16 cellular contexts compared by ENCODE assay signal in genomic region chr10:15353471-15353870, GRCh38. TPM values are rescaled to one million over a fixed set of nuclear protein-coding genes. Genes with fewer than 3 reads are reported as not detected.
A peak's percentile ranks its signal among the peaks of the same experiment; 100 is the strongest.
DNase-seq lines count a peak whose midpoint lies in the region; ATAC-seq and TF ChIP-seq lines count a peak whose summit lies in the region.
"Had no signal": no experiment of that assay in that cellular context is flagged by ENCODE, and none has a peak within 500 bp of the region (broad histone marks: within the 10 kb centered on the region; RNA-seq: fewer than 3 reads in every experiment).

No MANE protein-coding gene starts in this region.

- H3K4me1 ChIP-seq in endodermal cell (ENCODE audit: control insufficient read depth, insufficient read depth, low read length) (no peaks in the 10 kb centered on the region), mucosa of descending colon (ENCODE audit: low read depth) (peaks cover 6% of the 10 kb centered on the region), transverse colon (peaks cover 7 to 31% (median 15%) of the 10 kb centered on the region in 4 donors)

- H3K9me3 ChIP-seq in endodermal cell (ENCODE audit: control insufficient read depth, low read length) = no peaks in the 10 kb centered on the region
- H3K9me3 ChIP-seq in mucosa of descending colon = no peaks in the 10 kb centered on the region
- no peaks in the 10 kb centered on the region for H3K9me3 ChIP-seq in transverse colon

- no peak for TF ChIP-seq EP300 in transverse colon (IDR thresholded peaks at IDR 0.05; ENCODE audit: low read depth)

- H3K9ac ChIP-seq in endodermal cell (ENCODE audit: extremely low read depth, low read length, poor library complexity, severe bottlenecking) = no peak overlapping the region

- H3K27ac ChIP-seq in endodermal cell (ENCODE audit: low read depth, low read length) = peak overlapping the region; percentile 3
- peak overlapping the region in 3 of 4 donors; percentile 8 to 56 (median 30) for H3K27ac ChIP-seq in transverse colon

- H3K4me1 Mint-ChIP-seq in endodermal cell (peaks cover 7% of the 10 kb centered on the region), progenitor cell of endocrine pancreas (ENCODE audit: low read depth) (peaks cover 33% of the 10 kb centered on the region)
- H3K4me1 Mint-ChIP-seq: B cell had no signal

- no peak for TF ChIP-seq CTCF in endodermal cell (conservative IDR thresholded peaks at IDR 0.05)
- TF ChIP-seq CTCF in mucosa of descending colon (IDR thresholded peaks at IDR 0.05) = no peak
- no peak for TF ChIP-seq CTCF in transverse colon (IDR thresholded peaks at IDR 0.05)
- no peak for TF ChIP-seq CTCF in progenitor cell of endocrine pancreas (IDR thresholded peaks at IDR 0.05; ENCODE audit: unreplicated experiment)

- in situ Hi-C loops in transverse colon (cut with MboI; ENCODE audit: low pct_ligation_motif_present in 1 of 4, low pct_unique_long_range_greater_than_20kb in 1 of 4, low sequenced_read_pairs in 3 of 4) = loop anchor here in 1 of 4 donors (25.0 kb wide), 1 partner anchor 91 kb away; no protein-coding TSS in a partner anchor

- no peaks in the 10 kb centered on the region for H3K36me3 Mint-ChIP-seq in endodermal cell (ENCODE audit: low read depth)
- peaks cover 5% of the 10 kb centered on the region for H3K36me3 Mint-ChIP-seq in progenitor cell of endocrine pancreas (ENCODE audit: insufficient read depth)

- H3K9me3 Mint-ChIP-seq in endodermal cell (no peaks in the 10 kb centered on the region), progenitor cell of endocrine pancreas (ENCODE audit: low read depth) (no peaks in the 10 kb centered on the region)

- ATAC-seq in mucosa of descending colon = peak; percentile 33
- ATAC-seq: PC-3 had no signal

- H3K4me3 Mint-ChIP-seq in endodermal cell (no peak overlapping the region), progenitor cell of endocrine pancreas (ENCODE audit: low read depth) (no peak overlapping the region)
- H3K4me3 Mint-ChIP-seq: B cell had no signal

- no peaks in the 10 kb centered on the region for H3K27me3 Mint-ChIP-seq in endodermal cell (ENCODE audit: insufficient read depth)
- no peaks in the 10 kb centered on the region for H3K27me3 Mint-ChIP-seq in progenitor cell of endocrine pancreas

- H3K4me3 ChIP-seq in endodermal cell (ENCODE audit: low read length) (no peak overlapping the region), mucosa of descending colon (no peak overlapping the region), transverse colon (no peak overlapping the region)

- DNase-seq in NCI-H524 (lab: John Stamatoyannopoulos, UW) (peak; percentile 16 to 31), NCI-H524 treated with DMSO at 0.1 percent for 48 hours (lab: John Stamatoyannopoulos, UW) (no peak), endodermal cell (no peak), mucosa of descending colon (no peak), transverse colon (no peak), kidney glomerular epithelial cell (lab: John Stamatoyannopoulos, UW) (no peak), progenitor cell of endocrine pancreas (ENCODE audit: low spot score, unreplicated experiment) (no peak), NCI-H226 (no peak)
- DNase-seq: GF-D8, GOT3, KBM-7, NCI-H1105 treated with DMSO at 0.1 percent for 48 hours, NCI-H187 treated with DMSO at 0.1 percent for 48 hours, NCI-H510A treated with DMSO at 0.1 percent for 48 hours, PC-3 had no signal

- intact Hi-C loops in mucosa of descending colon (cut with DNase I, micrococcal nuclease) = no loop called here
- intact Hi-C loops in transverse colon (cut with DNase I; ENCODE audit: low total_unique reads) = loop anchor here (5.0 kb wide), 1 partner anchor 1591 kb away; no protein-coding TSS in a partner anchor

- WGBS in endodermal cell (ENCODE audit: insufficient coverage in 1 of 2, insufficient read length in 1 of 2), 2 experiments = 83 to 96% methylated on average over 3 to 5 of the region's 5 CpGs
- WGBS in transverse colon (ENCODE audit: low coverage in 1 of 2), 2 donors = 37 to 49% methylated on average over 5 of the region's 5 CpGs

- no peaks in the 10 kb centered on the region for H3K27me3 ChIP-seq in endodermal cell (ENCODE audit: control insufficient read depth, insufficient read depth, low read length, poor library complexity, severe bottlenecking)
- H3K27me3 ChIP-seq in transverse colon = no peaks in the 10 kb centered on the region

- TF ChIP-seq POLR2A in transverse colon (IDR thresholded peaks at IDR 0.05) = no peak

- H3K36me3 ChIP-seq in endodermal cell (ENCODE audit: control insufficient read depth, insufficient read depth, low read length) (no peaks in the 10 kb centered on the region), mucosa of descending colon (ENCODE audit: low read depth) (no peaks in the 10 kb centered on the region), transverse colon (no peaks in the 10 kb centered on the region)

- no peak overlapping the region for H3K27ac Mint-ChIP-seq in endodermal cell
- H3K27ac Mint-ChIP-seq in progenitor cell of endocrine pancreas = no peak overlapping the region
- H3K27ac Mint-ChIP-seq: B cell had no signal

RNA-seq across cellular contexts. Expression of gene FAM171A1, which starts 17.6 kb away (rescaled TPM):
- 10 to 100 TPM; 36.5 to 39.0 TPM for total RNA-seq in endodermal cell
- polyA plus RNA-seq in endodermal cell (2013, experiment 1 of 2) = 64.8 TPM
- 68.4 TPM for polyA plus RNA-seq in endodermal cell (2013, experiment 2 of 2)
- 10 to 100 TPM; 33.7 to 60.7 (median 50.4) TPM for total RNA-seq in mucosa of descending colon
- total RNA-seq in transverse colon = 10 to 100 TPM; 29.2 to 42.2 (median 38.2) TPM
- total RNA-seq in progenitor cell of endocrine pancreas = 75.6 and 86.1 TPM in 2 replicates
- total RNA-seq: B cell had no signal

Comparison
In these comparisons a context has a peak if more than half of its experiments do, and no peak if none do; other contexts are left out.
1. DNase-seq: peak in NCI-H524 (2 of 2); none in NCI-H524 treated with DMSO at 0.1 percent for 48 hours (single experiment), endodermal cell (single experiment), mucosa of descending colon (0 of 3), transverse colon (single experiment), kidney glomerular epithelial cell (single experiment), progenitor cell of endocrine pancreas (single experiment) and NCI-H226 (single experiment).